22 cellular contexts compared by ENCODE assay signal in the genomic region with DNA sequence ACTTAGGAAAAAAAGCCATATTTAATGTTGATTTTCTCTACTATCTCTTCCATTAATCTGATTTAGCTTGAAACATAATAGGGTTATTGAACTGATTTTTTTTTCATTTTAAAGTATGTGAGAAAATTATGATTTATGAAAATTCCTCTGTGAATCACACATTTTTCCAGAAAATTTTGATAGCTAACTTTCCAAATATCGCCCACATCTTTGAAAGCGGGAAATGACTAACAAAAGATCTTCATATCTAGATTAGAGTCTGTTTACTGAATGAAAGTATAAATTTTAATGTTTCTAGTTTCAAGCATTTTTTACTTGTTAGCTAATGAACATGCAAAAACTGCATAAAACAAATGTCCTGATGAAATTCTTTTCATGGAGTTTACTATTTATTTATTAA.
"Had no signal": no experiment of that assay in that cellular context is flagged by ENCODE, and none has a peak within 500 bp of the region (broad histone marks: within the 10 kb centered on the region; RNA-seq: fewer than 3 reads in every experiment).

No MANE protein-coding gene starts in this region.

- H3K4me2 ChIP-seq: hepatocyte, smooth muscle cell had no signal

- ATAC-seq: left colon; left lung; lower lobe of right lung; naive thymus-derived CD8-positive, alpha-beta T cell; right lobe of liver; stimulated activated memory B cell treated with anti-CD40 and anti-IgM and Interleukin-4, amounts not matched to agents 10 μg/mL and 1 μg/mL and 100 μg/mL, for 72 hours; stimulated activated naive CD8-positive, alpha-beta T cell treated with anti-CD3 and anti-CD28 coated beads, Interleukin-15, amount 100 ng/mL, for 72 hours had no signal

- H3K27ac ChIP-seq: hepatocyte, left lung, lower lobe of right lung, right atrium auricular region, right lobe of liver, tibial nerve, uterus had no signal

- H3K4me1 ChIP-seq: left lung, lower lobe of right lung, right atrium auricular region, right lobe of liver, tibial nerve, uterus had no signal

- DNase-seq: kidney; left colon; left lung; lower lobe of right lung; mammary epithelial cell; mesenchymal stem cell; naive thymus-derived CD8-positive, alpha-beta T cell; nucleus accumbens; right lobe of liver; stimulated activated CD4-positive, alpha-beta T cell treated with anti-CD3 and anti-CD28 coated beads, Interleukin-1b, Interleukin-23, amount 100 ng/mL, for 48 hours; stimulated activated CD4-positive, alpha-beta T cell treated with anti-CD3 and anti-CD28 coated beads, Interleukin-2, amount 100 ng/mL, for 48 hours; stimulated activated CD4-positive, alpha-beta T cell treated with anti-CD3 and anti-CD28 coated beads, Interleukin-4, amount 100 ng/mL, for 4 hours; stimulated activated CD8-positive, alpha-beta memory T cell treated with anti-CD3 and anti-CD28 coated beads, Interleukin-4, amount 100 ng/mL, for 48 hours; stimulated activated naive CD4-positive, alpha-beta T cell treated with Interleukin-2 at 50 U/mL for 16 hours; stimulated activated naive CD8-positive, alpha-beta T cell treated with anti-CD3 and anti-CD28 coated beads, Interleukin-15, amount 100 ng/mL, for 72 hours; substantia nigra; uterus had no signal

- FAIRE-seq: kidney had no signal

- H3K4me3 ChIP-seq: hepatocyte, left lung, lower lobe of right lung, right atrium auricular region, right lobe of liver, smooth muscle cell, tibial nerve, uterus had no signal

- H3K9me3 ChIP-seq: left lung, lower lobe of right lung, right atrium auricular region, right lobe of liver, tibial nerve, uterus had no signal

- H3K27me3 ChIP-seq: hepatocyte, left lung, right atrium auricular region, right lobe of liver, tibial nerve, uterus had no signal

- H2AFZ ChIP-seq: hepatocyte had no signal

- H3K36me3 ChIP-seq: left lung, lower lobe of right lung, right atrium auricular region, right lobe of liver, tibial nerve, uterus had no signal
